ENCODE assay signal across 18 cellular contexts in genomic region chr1:169877800-169878491, GRCh38. TPM values are rescaled to one million over a fixed set of nuclear protein-coding genes. Genes with fewer than 3 reads are reported as not detected.
DNase-seq lines count a peak whose midpoint lies in the region; ATAC-seq and TF ChIP-seq lines count a peak whose summit lies in the region.
"Had no signal": no experiment of that assay in that cellular context is flagged by ENCODE, and none has a peak within 500 bp of the region (broad histone marks: within the 10 kb centered on the region; RNA-seq: fewer than 3 reads in every experiment).

No MANE protein-coding gene starts in this region.

- no peak for TF ChIP-seq CTCF in fibroblast of mammary gland (conservative IDR thresholded peaks at IDR 0.05; ENCODE audit: control insufficient read depth, insufficient read depth, low read depth, low read length)

- no peak overlapping the region for H2BK12ac ChIP-seq in trophoblast cell (ENCODE audit: low read length)

- H4K12ac ChIP-seq in trophoblast cell (ENCODE audit: low read depth, low read length), result no peak overlapping the region

- peaks cover 34% of the 10 kb centered on the region for H3K36me3 ChIP-seq in SK-N-MC (ENCODE audit: insufficient read depth, low read length)
- H3K36me3 ChIP-seq in trophoblast cell (ENCODE audit: control insufficient read depth in 1 of 2, insufficient read depth in 2 of 2, low read length in 2 of 2), result peaks cover 20 to 26% of the 10 kb centered on the region in 2 experiments

- no peaks in the 10 kb centered on the region for H3K27me3 ChIP-seq in trophoblast cell (ENCODE audit: insufficient read depth, low read length)
- H3K27me3 ChIP-seq: MG63, pancreas, sigmoid colon had no signal

- H3K9me3 ChIP-seq in SK-N-MC (ENCODE audit: low read depth, low read length) (no peaks in the 10 kb centered on the region), trophoblast cell (ENCODE audit: insufficient read depth, low read depth, low read length) (no peaks in the 10 kb centered on the region)
- H3K9me3 ChIP-seq: MG63, pancreas, sigmoid colon, thoracic aorta had no signal

- no peak overlapping the region for H2AFZ ChIP-seq in trophoblast cell (ENCODE audit: insufficient read depth, low read length, poor library complexity)

- peaks cover 3 to 5% of the 10 kb centered on the region in 2 experiments for H3K4me1 ChIP-seq in trophoblast cell (ENCODE audit: control insufficient read depth in 1 of 2, insufficient read depth in 2 of 2, low read length in 2 of 2)
- H3K4me1 ChIP-seq: HAP-1, pancreas had no signal

- no peak overlapping the region for H4K91ac ChIP-seq in trophoblast cell (ENCODE audit: low read depth, low read length)

- no peak overlapping the region for H3K23ac ChIP-seq in trophoblast cell (ENCODE audit: low read length)

- H4K8ac ChIP-seq in trophoblast cell (ENCODE audit: low read depth, low read length), result no peak overlapping the region

- no peak overlapping the region for H3K4ac ChIP-seq in trophoblast cell (ENCODE audit: low read depth, low read length)

- no peak overlapping the region for H3K9ac ChIP-seq in SK-N-MC (ENCODE audit: insufficient read length)
- H3K9ac ChIP-seq in trophoblast cell (ENCODE audit: low read length), result no peak overlapping the region

- H2AK5ac ChIP-seq in trophoblast cell (ENCODE audit: low read length), result no peak overlapping the region

- no peak overlapping the region for H2BK5ac ChIP-seq in trophoblast cell (ENCODE audit: low read depth, low read length, poor library complexity)

- no peak overlapping the region for H3K18ac ChIP-seq in trophoblast cell (ENCODE audit: low read length)

- ATAC-seq in GM18511 (IDR thresholded peaks at IDR 0.05; ENCODE audit: unreplicated experiment), result no peak
- ATAC-seq in GM21367 (IDR thresholded peaks at IDR 0.05; ENCODE audit: unreplicated experiment), result no peak
- ATAC-seq: left cardiac atrium; natural killer cell; pancreas; Right ventricle myocardium inferior; stimulated activated effector memory CD8-positive, alpha-beta T cell treated with anti-CD3 and anti-CD28 coated beads, Interleukin-12 subunit alpha, Interleukin-12 subunit beta, amount 100 ng/mL, for 72 hours had no signal

- no peaks in the 10 kb centered on the region for H3K79me2 ChIP-seq in trophoblast cell (ENCODE audit: control insufficient read depth, insufficient read depth, low read length, poor library complexity)

- no peak overlapping the region for H2BK120ac ChIP-seq in trophoblast cell (ENCODE audit: insufficient read depth, low read length, poor library complexity)

- no peak overlapping the region for H3K4me3 ChIP-seq in SK-N-MC
- H3K4me3 ChIP-seq in fibroblast of mammary gland (ENCODE audit: control insufficient read depth, low read depth, low read length), result no peak overlapping the region
- H3K4me3 ChIP-seq in trophoblast cell (ENCODE audit: low read depth, low read length), result no peak overlapping the region
- H3K4me3 ChIP-seq: HAP-1, MG63, pancreas, sigmoid colon, thoracic aorta had no signal

- H3K14ac ChIP-seq in trophoblast cell (ENCODE audit: low read length), result no peak overlapping the region

- no CpG with 5 or more reads among the region's 2 CpGs for WGBS in trophoblast cell (ENCODE audit: extremely low coverage, insufficient coverage, insufficient read length)

- peaks cover 5% of the 10 kb centered on the region for H3K79me1 ChIP-seq in trophoblast cell (ENCODE audit: low read length)

- H3K27ac ChIP-seq in SK-N-MC (0 out of 2 replicates have a peak overlapping the region, but pooled peaks have one; percentile 25), trophoblast cell (ENCODE audit: low read depth, low read length) (peak overlapping the region; percentile 45)
- H3K27ac ChIP-seq: pancreas, thoracic aorta had no signal

- peak; percentile 67 for DNase-seq in EL
- DNase-seq in SK-N-MC (ENCODE audit: low read depth, low spot score), result no peak
- DNase-seq in fibroblast of mammary gland (ENCODE audit: low read depth), result peak; percentile 78
- no peak for DNase-seq in trophoblast cell
- DNase-seq in DMS153 (lab: John Stamatoyannopoulos, UW), result no peak
- DNase-seq: DMS79, left cardiac atrium, MG63, natural killer cell, NCI-H146, pancreas, sigmoid colon had no signal

- no peak overlapping the region for H3K4me2 ChIP-seq in trophoblast cell (ENCODE audit: low read length)

RNA-seq across cellular contexts. Expression of gene SCYL3, which starts 15.8 kb away (rescaled TPM):
- polyA plus RNA-seq in trophoblast cell (2013), result 13.1 and 13.4 TPM in 2 replicates

Comparison
In these comparisons a context has a peak if more than half of its experiments do, and no peak if none do; other contexts are left out.
1. DNase-seq: peak in EL (single experiment) and fibroblast of mammary gland (single experiment); none in SK-N-MC (single experiment), trophoblast cell (0 of 2) and DMS153 (single experiment).